Comparison of ENCODE assay signal across 24 cellular contexts in the genomic region with DNA sequence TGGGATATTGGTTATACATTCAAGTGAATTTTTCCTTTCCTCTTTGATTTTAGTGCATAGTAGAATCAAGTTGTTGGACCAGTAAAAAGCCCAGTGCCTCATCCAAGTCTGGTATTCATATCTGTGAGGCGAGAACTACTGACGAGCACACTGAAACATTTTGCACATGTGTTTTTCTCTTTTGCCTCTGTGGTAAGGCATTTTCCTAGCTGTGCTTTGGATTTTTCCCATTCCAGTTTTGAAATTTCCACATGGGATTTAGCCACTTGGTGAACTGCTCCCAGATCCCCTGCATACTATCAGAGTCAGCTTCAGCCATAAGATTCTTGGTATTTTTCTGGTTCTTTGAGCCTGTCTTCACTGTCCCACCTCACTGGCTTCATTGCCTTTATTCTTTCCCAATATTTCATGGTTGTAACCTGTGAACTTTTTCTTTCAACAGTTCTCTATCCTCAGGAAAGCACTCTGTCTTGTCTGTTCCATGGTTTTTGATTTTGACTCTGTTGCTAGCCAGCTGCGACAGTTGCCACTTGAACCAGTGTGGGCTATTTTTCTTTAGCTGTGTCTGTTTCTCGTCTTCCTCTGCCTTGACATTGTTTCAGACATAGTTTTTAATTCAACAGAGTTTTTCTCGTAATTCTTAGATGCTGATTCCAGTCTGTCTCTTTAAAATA.
DNase-seq lines count a peak whose midpoint lies in the region; ATAC-seq and TF ChIP-seq lines count a peak whose summit lies in the region.
"Had no signal": no experiment of that assay in that cellular context is flagged by ENCODE, and none has a peak within 500 bp of the region (broad histone marks: within the 10 kb centered on the region; RNA-seq: fewer than 3 reads in every experiment).

No MANE protein-coding gene starts in this region.

- H3K27ac Mint-ChIP-seq in chondrocyte (ENCODE audit: unreplicated experiment): peak overlapping the region; percentile 2
- H3K27ac Mint-ChIP-seq in activated naive CD4-positive, alpha-beta T cell treated with anti-CD3 and anti-CD28 coated beads, Interleukin-2, amount 10 ng/mL, durations not matched to agents 7 days and 5 days: no peak overlapping the region
- H3K27ac Mint-ChIP-seq: HFFc6, naive B cell had no signal

- peaks cover 1% of the 10 kb centered on the region for H3K9me3 ChIP-seq in left ventricle myocardium inferior (replicated peaks)
- H3K9me3 ChIP-seq: BE2C, esophagus muscularis mucosa, transverse colon had no signal

- no peaks in the 10 kb centered on the region for H3K27me3 ChIP-seq in left ventricle myocardium inferior (ENCODE audit: low read depth)
- H3K27me3 ChIP-seq: BE2C, esophagus muscularis mucosa, transverse colon had no signal

- H3K9me3 Mint-ChIP-seq in chondrocyte (ENCODE audit: low read depth): no peaks in the 10 kb centered on the region
- H3K9me3 Mint-ChIP-seq in activated naive CD4-positive, alpha-beta T cell treated with anti-CD3 and anti-CD28 coated beads, Interleukin-2, amount 10 ng/mL, durations not matched to agents 7 days and 5 days: no peaks in the 10 kb centered on the region
- H3K9me3 Mint-ChIP-seq: brain, HFFc6 had no signal

- no peak overlapping the region for H3K4me3 Mint-ChIP-seq in chondrocyte (ENCODE audit: unreplicated experiment)
- H3K4me3 Mint-ChIP-seq in activated naive CD4-positive, alpha-beta T cell treated with anti-CD3 and anti-CD28 coated beads, Interleukin-2, amount 10 ng/mL, durations not matched to agents 7 days and 5 days: no peak overlapping the region
- H3K4me3 Mint-ChIP-seq: HFFc6, naive B cell had no signal

- intact Hi-C loops in left ventricle myocardium inferior (cut with micrococcal nuclease): no loop called here
- intact Hi-C loops in sciatic nerve (cut with DNase I): no loop called here

- peak overlapping the region; percentile 68 for H3K27ac ChIP-seq in left ventricle myocardium inferior (replicated peaks)
- H3K27ac ChIP-seq: esophagus muscularis mucosa had no signal

- H3K4me1 Mint-ChIP-seq in chondrocyte (ENCODE audit: low read depth): peaks cover 39% of the 10 kb centered on the region
- H3K4me1 Mint-ChIP-seq in activated naive CD4-positive, alpha-beta T cell treated with anti-CD3 and anti-CD28 coated beads, Interleukin-2, amount 10 ng/mL, durations not matched to agents 7 days and 5 days: no peaks in the 10 kb centered on the region
- H3K4me1 Mint-ChIP-seq: naive B cell had no signal

- DNase-seq in AG10803 (ENCODE audit: low read depth) (peak; percentile 89), chondrocyte (ENCODE audit: low spot score) (no peak), left ventricle myocardium inferior (no peak), sciatic nerve (ENCODE audit: low spot score) (no peak), Ammon's horn (ENCODE audit: low spot score) (no peak), NOMO-1 treated with DMSO at 0.1 percent for 48 hours (lab: John Stamatoyannopoulos, UW; ENCODE audit: unreplicated experiment) (no peak)
- DNase-seq in activated naive CD4-positive, alpha-beta T cell treated with anti-CD3 and anti-CD28 coated beads, Interleukin-2, amount 10 ng/mL, durations not matched to agents 7 days and 5 days: no peak
- DNase-seq: activated CD4-positive, alpha-beta T cell treated with anti-CD3 and anti-CD28 coated beads, Interleukin-2, amount 50 U/mL, for 48 hours; activated CD4-positive, CD25-positive, alpha-beta regulatory T cell; BE2C; effector memory CD4-positive, alpha-beta T cell; HFFc6; kidney glomerular epithelial cell; naive B cell; NCI-H2081; NCI-H345; NCI-H82; stimulated activated CD4-positive, alpha-beta T cell treated with anti-CD3 and anti-CD28 coated beads, Interleukin-12 subunit alpha, Interleukin-12 subunit beta, amount 100 ng/mL, for 4 hours; stimulated activated CD4-positive, alpha-beta T cell treated with anti-CD3 and anti-CD28 coated beads, Interleukin-4, amount 100 ng/mL, for 4 hours; stimulated activated naive CD4-positive, alpha-beta T cell treated with Interleukin-2 at 50 U/mL for 16 hours; transverse colon had no signal

- H3K36me3 ChIP-seq in left ventricle myocardium inferior: no peaks in the 10 kb centered on the region
- H3K36me3 ChIP-seq: BE2C, esophagus muscularis mucosa, transverse colon had no signal

- peaks cover 13% of the 10 kb centered on the region for H3K4me1 ChIP-seq in left ventricle myocardium inferior
- H3K4me1 ChIP-seq: esophagus muscularis mucosa, transverse colon had no signal

- CTCF ChIA-PET in activated naive CD4-positive, alpha-beta T cell treated with anti-CD3 and anti-CD28 coated beads, Interleukin-2, amount 10 ng/mL, durations not matched to agents 7 days and 5 days (lab: Charles Lee): interaction anchor here (1.5 kb wide), 1 partner anchor 593 kb away, joined by 3 read pairs; no protein-coding TSS in a partner anchor

- no peaks in the 10 kb centered on the region for H3K27me3 Mint-ChIP-seq in chondrocyte (ENCODE audit: low read depth)
- H3K27me3 Mint-ChIP-seq in activated naive CD4-positive, alpha-beta T cell treated with anti-CD3 and anti-CD28 coated beads, Interleukin-2, amount 10 ng/mL, durations not matched to agents 7 days and 5 days: peaks cover 34% of the 10 kb centered on the region

- H3K36me3 Mint-ChIP-seq in chondrocyte (ENCODE audit: low read depth): no peaks in the 10 kb centered on the region
- H3K36me3 Mint-ChIP-seq in activated naive CD4-positive, alpha-beta T cell treated with anti-CD3 and anti-CD28 coated beads, Interleukin-2, amount 10 ng/mL, durations not matched to agents 7 days and 5 days: no peaks in the 10 kb centered on the region
- H3K36me3 Mint-ChIP-seq: brain, naive B cell had no signal

- no peak for TF ChIP-seq CTCF in AG10803 (conservative IDR thresholded peaks at IDR 0.05; ENCODE audit: low read length)
- TF ChIP-seq CTCF in chondrocyte (IDR thresholded peaks at IDR 0.05): no peak
- TF ChIP-seq CTCF in left ventricle myocardium inferior (IDR thresholded peaks at IDR 0.05; ENCODE audit: borderline replicate concordance): no peak

- H3K4me3 ChIP-seq in AG10803 (ENCODE audit: low read length) (no peak overlapping the region), left ventricle myocardium inferior (no peak overlapping the region)
- H3K4me3 ChIP-seq: esophagus muscularis mucosa, transverse colon had no signal

- peak; percentile 58 for ATAC-seq in sciatic nerve
- ATAC-seq in HG03095 (IDR thresholded peaks at IDR 0.05; ENCODE audit: unreplicated experiment): no peak
